Comparison of ENCODE assay signal across 29 cellular contexts in the genomic region with DNA sequence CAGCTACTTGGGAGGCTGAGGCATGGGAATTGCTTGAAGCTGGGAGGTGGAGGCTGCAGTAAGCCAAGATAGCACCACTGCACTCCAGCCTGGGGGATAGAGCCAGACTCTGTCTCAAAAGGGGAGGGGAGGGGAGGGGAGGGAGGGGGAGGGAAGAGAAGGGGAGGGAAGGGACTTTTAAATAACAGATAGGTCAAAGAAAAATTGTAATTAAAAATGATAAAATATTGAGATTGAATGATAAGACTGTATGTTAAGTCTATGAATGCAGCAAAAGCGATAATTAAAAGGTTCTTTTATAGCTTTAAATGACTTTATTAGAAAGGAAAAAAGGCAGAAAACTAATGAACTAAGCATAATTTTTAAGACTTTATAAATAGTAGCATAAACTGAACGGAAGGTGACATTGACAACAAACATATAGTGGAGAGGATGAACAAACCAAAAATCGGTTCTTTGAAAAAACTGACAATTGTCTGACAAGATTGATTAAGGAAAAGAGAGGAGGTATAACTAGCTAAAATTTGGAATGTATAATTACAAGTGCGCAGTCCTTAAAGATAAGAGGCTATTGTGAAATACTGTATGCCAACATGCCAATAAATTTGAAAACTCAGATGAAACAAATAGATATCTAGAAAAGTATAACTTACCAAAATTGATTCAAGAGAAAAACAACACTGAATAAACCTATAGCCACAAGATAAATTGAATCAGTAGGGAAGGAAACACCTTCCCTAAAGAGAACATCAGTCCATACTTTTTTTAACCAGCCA. TPM values are rescaled to one million over a fixed set of nuclear protein-coding genes. Genes with fewer than 3 reads are reported as not detected.
"Had no signal": no experiment of that assay in that cellular context is flagged by ENCODE, and none has a peak within 500 bp of the region (broad histone marks: within the 10 kb centered on the region; RNA-seq: fewer than 3 reads in every experiment).

No MANE protein-coding gene starts in this region.

- H3K4me1 ChIP-seq: left lung, lower lobe of right lung, pancreas, prostate gland, sigmoid colon, stomach, testis, thyroid gland, transverse colon, vagina had no signal

- H3K4me3 ChIP-seq: left lung, lower lobe of right lung, pancreas, prostate gland, sigmoid colon, stomach, testis, thyroid gland, transverse colon, upper lobe of left lung, vagina had no signal

- H3K27me3 ChIP-seq: left lung, pancreas, sigmoid colon, stomach, testis, thyroid gland, transverse colon, upper lobe of left lung, vagina had no signal

- H3K4me1 Mint-ChIP-seq: nephron had no signal

- H3K27me3 Mint-ChIP-seq: naive thymus-derived CD8-positive, alpha-beta T cell; stimulated activated naive B cell treated with anti-CD40 and anti-IgM and Interleukin-4, amounts not matched to agents 10 μg/mL and 1 μg/mL and 100 μg/mL, for 72 hours had no signal

- H3K27ac ChIP-seq: left lung, lower lobe of right lung, pancreas, prostate gland, sigmoid colon, stomach, testis, thyroid gland, transverse colon, upper lobe of left lung, vagina had no signal

- H3K27ac Mint-ChIP-seq: immature natural killer cell; nephron; stimulated activated naive B cell treated with anti-CD40 and anti-IgM and Interleukin-4, amounts not matched to agents 10 μg/mL and 1 μg/mL and 100 μg/mL, for 72 hours had no signal

- H3K4me3 Mint-ChIP-seq: immature natural killer cell; naive thymus-derived CD8-positive, alpha-beta T cell; nephron; neural crest cell; stimulated activated naive B cell treated with anti-CD40 and anti-IgM and Interleukin-4, amounts not matched to agents 10 μg/mL and 1 μg/mL and 100 μg/mL, for 72 hours had no signal

- H3K36me3 Mint-ChIP-seq: immature natural killer cell; naive thymus-derived CD8-positive, alpha-beta T cell; stimulated activated naive B cell treated with anti-CD40 and anti-IgM and Interleukin-4, amounts not matched to agents 10 μg/mL and 1 μg/mL and 100 μg/mL, for 72 hours had no signal

- H3K9me3 ChIP-seq: left lung, lower lobe of right lung, pancreas, prostate gland, sigmoid colon, stomach, testis, thyroid gland, transverse colon, upper lobe of left lung, vagina had no signal

- H3K9me3 Mint-ChIP-seq: immature natural killer cell; naive thymus-derived CD8-positive, alpha-beta T cell; nephron; neural crest cell; stimulated activated naive B cell treated with anti-CD40 and anti-IgM and Interleukin-4, amounts not matched to agents 10 μg/mL and 1 μg/mL and 100 μg/mL, for 72 hours had no signal

- DNase-seq: hypothalamus; immature natural killer cell; left colon; left lung; lower lobe of right lung; mammary epithelial cell; mesenchymal stem cell; naive thymus-derived CD8-positive, alpha-beta T cell; nucleus accumbens; posterior cingulate gyrus; retina; right cardiac atrium; sigmoid colon; small intestine; stimulated activated CD4-positive, alpha-beta T cell treated with anti-CD3 and anti-CD28 coated beads, Interleukin-1b, Interleukin-23, amount 100 ng/mL, for 48 hours; stimulated activated CD4-positive, alpha-beta T cell treated with anti-CD3 and anti-CD28 coated beads, Interleukin-2, amount 100 ng/mL, for 48 hours; stimulated activated CD4-positive, alpha-beta T cell treated with anti-CD3 and anti-CD28 coated beads, Interleukin-4, amount 100 ng/mL, for 4 hours; stimulated activated naive B cell treated with anti-CD40 and anti-IgM and Interleukin-4, amounts not matched to agents 10 μg/mL and 1 μg/mL and 100 μg/mL, for 72 hours; stimulated activated naive CD8-positive, alpha-beta T cell treated with anti-CD3 and anti-CD28 coated beads, Interleukin-15, Interleukin-2, amounts not matched to agents 100 U/mL and 50 U/mL, for 24 hours; stomach; testis; thyroid gland; transverse colon; upper lobe of left lung had no signal

- ATAC-seq: left colon; left lung; lower lobe of right lung; naive thymus-derived CD8-positive, alpha-beta T cell; pancreas; right cardiac atrium; stimulated activated naive B cell treated with anti-CD40 and anti-IgM and Interleukin-4, amounts not matched to agents 10 μg/mL and 1 μg/mL and 100 μg/mL, for 72 hours; stimulated activated naive CD8-positive, alpha-beta T cell treated with anti-CD3 and anti-CD28 coated beads, Interleukin-15, Interleukin-2, amounts not matched to agents 100 U/mL and 50 U/mL, for 24 hours had no signal

- H3K36me3 ChIP-seq: left lung, lower lobe of right lung, pancreas, prostate gland, sigmoid colon, stomach, thyroid gland, transverse colon, upper lobe of left lung, vagina had no signal

RNA-seq across cellular contexts. Expression of a gene that starts 8.4 kb away (rescaled TPM):
- polyA plus RNA-seq: naive thymus-derived CD8-positive, alpha-beta T cell had no signal
